ENCODE assay signal across 21 cellular contexts in the genomic region with DNA sequence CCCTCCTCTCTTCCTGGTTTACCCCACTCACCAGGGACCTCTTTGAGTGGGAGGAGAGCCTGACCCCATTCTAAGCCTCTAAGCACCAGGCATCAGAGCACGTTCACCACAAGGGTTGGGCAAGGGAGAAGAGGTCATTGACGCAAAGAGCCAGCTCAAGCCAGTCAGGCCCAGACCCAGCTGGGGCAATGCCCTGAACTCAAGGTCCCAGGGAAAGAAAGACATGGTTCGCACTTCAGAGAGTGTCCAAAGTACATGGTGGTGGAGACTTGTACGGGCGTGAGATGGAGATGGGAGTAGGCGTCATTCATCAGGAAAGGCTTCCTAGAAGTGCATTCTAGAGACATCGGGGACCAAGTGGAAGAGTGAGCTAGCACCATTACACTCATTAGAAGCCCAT. TPM values are rescaled to one million over a fixed set of nuclear protein-coding genes. Genes with fewer than 3 reads are reported as not detected.
A peak's percentile ranks its signal among the peaks of the same experiment; 100 is the strongest.
DNase-seq lines count a peak whose midpoint lies in the region; ATAC-seq and TF ChIP-seq lines count a peak whose summit lies in the region.
"Had no signal": no experiment of that assay in that cellular context is flagged by ENCODE, and none has a peak within 500 bp of the region (broad histone marks: within the 10 kb centered on the region; RNA-seq: fewer than 3 reads in every experiment).

No MANE protein-coding gene starts in this region.

- H3K9me3 ChIP-seq in PC-3 (ENCODE audit: low read length) (no peaks in the 10 kb centered on the region), spleen (no peaks in the 10 kb centered on the region)
- H3K9me3 ChIP-seq: SJSA1 had no signal

- ATAC-seq in PC-3 (no peak), left lobe of liver (peak; percentile 29)
- ATAC-seq in stimulated activated naive CD8-positive, alpha-beta T cell treated with anti-CD3 and anti-CD28 coated beads, Interleukin-15, amount 100 ng/mL, for 72 hours, result no peak
- ATAC-seq: CD8-positive, alpha-beta T cell had no signal

- POLR2A ChIA-PET in PC-3 (lab: Charles Lee; ENCODE audit: unreplicated experiment), result no interaction called here

- H3K4me3 ChIP-seq in PC-3 (ENCODE audit: low read length) (no peak overlapping the region), spleen (no peak overlapping the region)
- H3K4me3 ChIP-seq: SJSA1 had no signal

- H3K27ac Mint-ChIP-seq in stimulated activated naive CD8-positive, alpha-beta T cell treated with anti-CD3 and anti-CD28 coated beads, Interleukin-15, amount 100 ng/mL, for 72 hours, result no peak overlapping the region
- H3K27ac Mint-ChIP-seq in HFFc6, result no peak overlapping the region
- H3K27ac Mint-ChIP-seq: CD8-positive, alpha-beta T cell had no signal

- no TSS peak for BruUV-seq in PC-3 (replicated peaks; lab: Mats Ljungman, UMichigan)

- CTCF ChIA-PET in PC-3 (lab: Charles Lee), result interaction anchor here (0.9 to 2.1 kb wide), 5 partner anchors 15 to 61 kb away, joined by 3 to 10 read pairs (median 9); no protein-coding TSS in a partner anchor

- no peaks in the 10 kb centered on the region for H3K4me1 Mint-ChIP-seq in stimulated activated naive CD8-positive, alpha-beta T cell treated with anti-CD3 and anti-CD28 coated beads, Interleukin-15, amount 100 ng/mL, for 72 hours
- peaks cover 5% of the 10 kb centered on the region for H3K4me1 Mint-ChIP-seq in HFFc6 (ENCODE audit: low read depth)

- no peak overlapping the region for H3K9ac ChIP-seq in PC-3 (ENCODE audit: low read length)

- H3K4me1 ChIP-seq in PC-3 (ENCODE audit: insufficient read depth, low read length), result peaks cover 61% of the 10 kb centered on the region
- H3K4me1 ChIP-seq in spleen, result no peaks in the 10 kb centered on the region
- H3K4me1 ChIP-seq: SJSA1 had no signal

- 84 to 92% (median 91%) methylated on average over 7 of the region's 7 CpGs for WGBS in spleen, 5 donors

- H3K9me2 ChIP-seq in PC-3 (replicated peaks; ENCODE audit: low read length), result no peaks in the 10 kb centered on the region

- H3K27me3 ChIP-seq in PC-3 (ENCODE audit: low read length) (no peaks in the 10 kb centered on the region), spleen (replicated peaks in 1 of 7) (peaks cover 0 to 37% (median 5%) of the 10 kb centered on the region in 7 donors)

- H2AFZ ChIP-seq in PC-3 (ENCODE audit: low read length), result no peak overlapping the region

- no peaks in the 10 kb centered on the region for H3K36me3 Mint-ChIP-seq in HFFc6 (ENCODE audit: low read depth)
- H3K36me3 Mint-ChIP-seq: CD8-positive, alpha-beta T cell had no signal

- H3F3A ChIP-seq in PC-3 (ENCODE audit: low read length, unreplicated experiment), result peaks cover 15% of the 10 kb centered on the region

- no peak for TF ChIP-seq POLR2A in spleen (IDR thresholded peaks at IDR 0.05)

- H3K9me3 Mint-ChIP-seq in stimulated activated naive CD8-positive, alpha-beta T cell treated with anti-CD3 and anti-CD28 coated beads, Interleukin-15, amount 100 ng/mL, for 72 hours, result no peaks in the 10 kb centered on the region
- no peaks in the 10 kb centered on the region for H3K9me3 Mint-ChIP-seq in HFFc6
- H3K9me3 Mint-ChIP-seq: CD8-positive, alpha-beta T cell had no signal

- H3K27ac ChIP-seq in PC-3 (ENCODE audit: low read length), result 0 out of 2 replicates have a peak overlapping the region, but pooled peaks have one; percentile 33
- peak overlapping the region; percentile 60 for H3K27ac ChIP-seq in caudate nucleus (ENCODE audit: low read depth, low read length)
- no peak overlapping the region for H3K27ac ChIP-seq in spleen
- H3K27ac ChIP-seq: HL-60, SJSA1 had no signal

- TF ChIP-seq CTCF in PC-3 (conservative IDR thresholded peaks at IDR 0.05; ENCODE audit: low read depth, low read length) (no peak), spleen (IDR thresholded peaks at IDR 0.05 in 8 of 11, conservative IDR thresholded peaks at IDR 0.05 in 3 of 11) (no peak), HFFc6 (IDR thresholded peaks at IDR 0.05) (no peak)

- DNase-seq in PC-3 (no peak), caudate nucleus (lab: John Stamatoyannopoulos, UW) (no peak), left lobe of liver (ENCODE audit: low spot score) (no peak), spleen (peak; percentile 25), DMS79 (lab: John Stamatoyannopoulos, UW) (no peak), glomerular visceral epithelial cell (ENCODE audit: extremely low spot score) (no peak), HFFc6 (no peak)
- DNase-seq in stimulated activated naive CD8-positive, alpha-beta T cell treated with anti-CD3 and anti-CD28 coated beads, Interleukin-15, amount 100 ng/mL, for 72 hours, result no peak
- DNase-seq: Calu3; CD8-positive, alpha-beta T cell; EL; NCI-H1417 treated with DMSO at 0.1 percent for 48 hours; NCI-H187 treated with DMSO at 0.1 percent for 48 hours; NCI-H2227 treated with DMSO at 0.1 percent for 48 hours; NCI-H510A treated with DMSO at 0.1 percent for 48 hours; NCI-H82; OCI-M1 had no signal

- H3K4me2 ChIP-seq in PC-3 (ENCODE audit: low read length), result no peak overlapping the region

- peaks cover 36% of the 10 kb centered on the region for H3K27me3 Mint-ChIP-seq in stimulated activated naive CD8-positive, alpha-beta T cell treated with anti-CD3 and anti-CD28 coated beads, Interleukin-15, amount 100 ng/mL, for 72 hours
- H3K27me3 Mint-ChIP-seq in HFFc6 (ENCODE audit: insufficient read depth), result peaks cover 71% of the 10 kb centered on the region

- peaks cover 70% of the 10 kb centered on the region for H4K20me1 ChIP-seq in PC-3 (ENCODE audit: low read length)

- H3K36me3 ChIP-seq in PC-3 (ENCODE audit: low read depth, low read length), result peaks cover 67% of the 10 kb centered on the region
- no peaks in the 10 kb centered on the region for H3K36me3 ChIP-seq in spleen
- H3K36me3 ChIP-seq: SJSA1 had no signal

- intact Hi-C loops in PC-3 (cut with micrococcal nuclease), result no loop called here
- intact Hi-C loops in spleen (cut with DNase I; ENCODE audit: low total_unique reads), result no loop called here

- no peak overlapping the region for H3K4me3 Mint-ChIP-seq in stimulated activated naive CD8-positive, alpha-beta T cell treated with anti-CD3 and anti-CD28 coated beads, Interleukin-15, amount 100 ng/mL, for 72 hours
- no peak overlapping the region for H3K4me3 Mint-ChIP-seq in HFFc6
- H3K4me3 Mint-ChIP-seq: CD8-positive, alpha-beta T cell had no signal

- H3K79me2 ChIP-seq in PC-3 (ENCODE audit: low read length), result peaks cover 98% of the 10 kb centered on the region

RNA-seq across cellular contexts. Expression of a gene that starts 7.2 kb away (rescaled TPM):
- total RNA-seq in PC-3 (2014; rRNA removed) (211 and 259 TPM in 2 replicates), left lobe of liver (0.03 TPM), spleen (not detected)
- under 1 TPM; 0.04 to 0.10 (median 0.06) TPM for polyA plus RNA-seq in spleen
- not detected for total RNA-seq in HFFc6 (2021; fragmentation: NEBNext Ultra II Directional; extraction: Animal tissue kit (Norgen Biotek cat#: 25700))
- total RNA-seq: CD8-positive, alpha-beta T cell; H4; HT1080; SJSA1 had no signal

Comparison
In these comparisons a context has a peak if more than half of its experiments do, and no peak if none do; other contexts are left out.
1. H3K27ac ChIP-seq: peak in PC-3 (single experiment) and caudate nucleus (single experiment); none in spleen (0 of 8).
2. RNA of a gene that starts 7.2 kb away (total RNA-seq): 211 to 259 TPM in PC-3; 0.03 TPM in left lobe of liver (single experiment), not detected in spleen and not detected in HFFc6; every median in the first group is over 100 times any median in the second.